20 cellular contexts compared by ENCODE assay signal in genomic region chr19:5260381-5260967, GRCh38.
"Had no signal": no experiment of that assay in that cellular context is flagged by ENCODE, and none has a peak within 500 bp of the region (broad histone marks: within the 10 kb centered on the region; RNA-seq: fewer than 3 reads in every experiment).

No MANE protein-coding gene starts in this region.

- ATAC-seq: body of pancreas; gastrocnemius medialis; heart right ventricle; mucosa of descending colon; naive thymus-derived CD4-positive, alpha-beta T cell; stimulated activated naive CD8-positive, alpha-beta T cell treated with anti-CD3 and anti-CD28 coated beads, Interleukin-15, Interleukin-2, amounts not matched to agents 100 U/mL and 50 U/mL, for 24 hours; upper lobe of right lung had no signal

- H3K27ac ChIP-seq: body of pancreas, colonic mucosa, gastrocnemius medialis, heart right ventricle, right atrium auricular region, upper lobe of right lung had no signal

- FAIRE-seq: endothelial cell of umbilical vein, small intestine had no signal

- H3K4me3 ChIP-seq: body of pancreas, colonic mucosa, gastrocnemius medialis, heart right ventricle, mucosa of descending colon, right atrium auricular region, upper lobe of right lung had no signal

- DNase-seq: activated CD4-positive, alpha-beta T cell treated with anti-CD3 and anti-CD28 coated beads, Interleukin-2, amount 10 ng/mL, durations not matched to agents 24 days and 14 days; activated CD4-positive, CD25-positive, alpha-beta regulatory T cell; activated gamma-delta T cell treated with Interleukin-2 at 50 U/mL for 16 hours; amniotic stem cell; body of pancreas; central memory CD4-positive, alpha-beta T cell; colonic mucosa; effector CD4-positive, alpha-beta T cell; gastrocnemius medialis; heart right ventricle; naive thymus-derived CD4-positive, alpha-beta T cell; small intestine; stimulated activated CD4-positive, alpha-beta T cell treated with anti-CD3 and anti-CD28 coated beads, Interleukin-4, amount 100 ng/mL, for 24 hours; stimulated activated CD8-positive, alpha-beta memory T cell treated with anti-CD3 and anti-CD28 coated beads, Interleukin-4, amount 100 ng/mL, for 48 hours; stimulated activated naive CD8-positive, alpha-beta T cell treated with anti-CD3 and anti-CD28 coated beads, Interleukin-15, Interleukin-2, amounts not matched to agents 100 U/mL and 50 U/mL, for 24 hours; SW 1271; upper lobe of right lung had no signal

- H3K9me3 ChIP-seq: colonic mucosa, gastrocnemius medialis, upper lobe of right lung had no signal

- H3K4me1 ChIP-seq: body of pancreas, colonic mucosa, gastrocnemius medialis, heart right ventricle, right atrium auricular region, upper lobe of right lung had no signal

- H3K36me3 ChIP-seq: colonic mucosa had no signal
